Comparison of ENCODE assay signal across 28 cellular contexts in the genomic region with DNA sequence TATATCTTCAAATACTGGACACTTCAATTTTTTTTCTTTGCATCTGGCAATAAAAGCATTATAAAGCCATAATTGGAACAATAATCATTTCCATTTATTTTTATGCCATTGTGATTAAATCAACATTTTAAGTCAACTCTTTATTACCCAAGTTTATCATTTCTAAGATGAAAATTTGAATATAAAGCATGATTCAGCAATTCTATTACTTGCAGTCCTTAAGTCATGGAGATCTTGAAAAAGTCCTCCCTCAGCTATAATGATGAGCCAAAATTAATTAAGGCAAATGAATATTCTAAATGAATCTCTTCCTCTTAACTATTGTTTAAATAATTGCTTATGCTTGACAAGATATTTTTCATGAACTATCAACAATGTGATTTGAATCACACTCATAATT.
DNase-seq lines count a peak whose midpoint lies in the region; ATAC-seq, FAIRE-seq and TF ChIP-seq lines count a peak whose summit lies in the region.
"Had no signal": no experiment of that assay in that cellular context is flagged by ENCODE, and none has a peak within 500 bp of the region (broad histone marks: within the 10 kb centered on the region; RNA-seq: fewer than 3 reads in every experiment).

No MANE protein-coding gene starts in this region.

- H3K23ac ChIP-seq in IMR-90 (ENCODE audit: low read depth, low read length): no peak overlapping the region

- H4K91ac ChIP-seq in IMR-90 (ENCODE audit: insufficient read depth, low read depth, low read length): no peak overlapping the region

- TF ChIP-seq CTCF in HepG2 (CRISPR knock-in tag; IDR thresholded peaks at IDR 0.05) (no peak), right lobe of liver (IDR thresholded peaks at IDR 0.05) (no peak), IMR-90 (conservative IDR thresholded peaks at IDR 0.05; ENCODE audit: low read depth, low read length) (no peak), K562 (IDR thresholded peaks at IDR 0.05 in 2 of 3, conservative IDR thresholded peaks at IDR 0.05 in 1 of 3; ENCODE audit: insufficient read depth in 2 of 3, low read depth in 1 of 3, low read length in 3 of 3) (no peak), kidney (IDR thresholded peaks at IDR 0.05; ENCODE audit: borderline replicate concordance, extremely low read depth, insufficient read depth) (no peak), osteocyte (IDR thresholded peaks at IDR 0.05) (no peak)

- H3K27me3 ChIP-seq in HepG2 (ENCODE audit: control insufficient read depth in 1 of 2, insufficient read depth in 2 of 2, low read length in 2 of 2) (no peaks in the 10 kb centered on the region), right lobe of liver (no peaks in the 10 kb centered on the region), IMR-90 (ENCODE audit: control insufficient read depth, insufficient read depth, low read length) (no peaks in the 10 kb centered on the region), K562 (ENCODE audit: control insufficient read depth in 2 of 2, insufficient read depth in 2 of 2, low read length in 2 of 2) (no peaks in the 10 kb centered on the region)
- H3K27me3 ChIP-seq: BE2C, BLaER1 had no signal

- H4K20me1 ChIP-seq in HepG2 (ENCODE audit: insufficient read depth, low read length) (no peaks in the 10 kb centered on the region), IMR-90 (ENCODE audit: insufficient read depth, low read length) (no peaks in the 10 kb centered on the region), K562 (replicated peaks; ENCODE audit: control insufficient read depth, insufficient read depth, low read length) (no peaks in the 10 kb centered on the region)
- H4K20me1 ChIP-seq: BLaER1 had no signal

- no peak overlapping the region for H3K56ac ChIP-seq in IMR-90 (ENCODE audit: extremely low read depth, insufficient read depth, low read length)

- no peak overlapping the region for H2BK20ac ChIP-seq in IMR-90 (ENCODE audit: low read depth, low read length)

- H3K4me3 ChIP-seq in HepG2 (replicated peaks in 1 of 3; ENCODE audit: insufficient read depth in 1 of 3, low read depth in 2 of 3, low read length in 3 of 3): no peak overlapping the region
- no peak overlapping the region for H3K4me3 ChIP-seq in right lobe of liver
- H3K4me3 ChIP-seq in IMR-90 (ENCODE audit: insufficient read depth, low read depth, low read length): no peak overlapping the region
- H3K4me3 ChIP-seq in K562: no peak overlapping the region
- H3K4me3 ChIP-seq in kidney (ENCODE audit: low read length in 2 of 2): no peak overlapping the region
- H3K4me3 ChIP-seq: BLaER1, GM12878 had no signal

- TF ChIP-seq EP300 in HepG2 (IDR thresholded peaks at IDR 0.05; ENCODE audit: low read depth in 2 of 2, low read length in 2 of 2) (no peak), HepG2 (CRISPR knock-in tag; IDR thresholded peaks at IDR 0.05; ENCODE audit: borderline replicate concordance) (no peak), K562 (IDR thresholded peaks at IDR 0.05; ENCODE audit: low read length) (no peak)

- H2AFZ ChIP-seq in HepG2 (ENCODE audit: low read length) (no peak overlapping the region), IMR-90 (replicated peaks; ENCODE audit: low read length, poor library complexity) (no peak overlapping the region), K562 (ENCODE audit: low read depth, low read length) (no peak overlapping the region)

- 0 out of 5 replicates have a peak, but pooled peaks cover 1 to 4% of the 10 kb centered on the region in 2 experiments for H3K36me3 ChIP-seq in HepG2 (replicated peaks in 1 of 2; ENCODE audit: control insufficient read depth in 1 of 2, insufficient read depth in 2 of 2, low read length in 2 of 2)
- H3K36me3 ChIP-seq in right lobe of liver: no peaks in the 10 kb centered on the region
- no peaks in the 10 kb centered on the region for H3K36me3 ChIP-seq in IMR-90 (ENCODE audit: control insufficient read depth, insufficient read depth, low read length)
- H3K36me3 ChIP-seq in K562 (ENCODE audit: control insufficient read depth, insufficient read depth, low read length): no peaks in the 10 kb centered on the region
- H3K36me3 ChIP-seq in kidney (ENCODE audit: control insufficient read depth in 1 of 2, insufficient read depth in 2 of 2, low read length in 2 of 2): no peaks in the 10 kb centered on the region
- H3K36me3 ChIP-seq: BE2C, BLaER1 had no signal

- no peak overlapping the region for H3K9ac ChIP-seq in HepG2 (ENCODE audit: insufficient read depth, low read depth, low read length)
- H3K9ac ChIP-seq in IMR-90 (ENCODE audit: low read depth, low read length): no peak overlapping the region
- H3K9ac ChIP-seq in K562 (ENCODE audit: insufficient read depth in 1 of 2, low read depth in 2 of 2, low read length in 2 of 2): no peak overlapping the region
- H3K9ac ChIP-seq in kidney (ENCODE audit: low read length in 2 of 2): no peak overlapping the region
- H3K9ac ChIP-seq: BLaER1 had no signal

- no peak for TF ChIP-seq POLR2A in HepG2 (IDR thresholded peaks at IDR 0.05; ENCODE audit: insufficient read depth in 1 of 2, low read depth in 2 of 2, low read length in 2 of 2)
- no peak for TF ChIP-seq POLR2A in right lobe of liver (IDR thresholded peaks at IDR 0.05)
- no peak for TF ChIP-seq POLR2A in IMR-90 (IDR thresholded peaks at IDR 0.05; ENCODE audit: low read depth, low read length)
- no peak for TF ChIP-seq POLR2A in K562 (conservative IDR thresholded peaks at IDR 0.05)
- TF ChIP-seq POLR2A in H54 (IDR thresholded peaks at IDR 0.05; ENCODE audit: low read depth, low read length): no peak

- dilution Hi-C loops in IMR-90 (cut with HindIII; ENCODE audit: low sequenced_read_pairs, unreplicated experiment): no loop called here

- TF ChIP-seq RAD21 in HepG2 (CRISPR knock-in tag; IDR thresholded peaks at IDR 0.05): no peak
- TF ChIP-seq RAD21 in IMR-90 (IDR thresholded peaks at IDR 0.05; ENCODE audit: low read length): no peak
- no peak for TF ChIP-seq RAD21 in K562 (CRISPR knock-in tag; conservative IDR thresholded peaks at IDR 0.05 in 1 of 2, IDR thresholded peaks at IDR 0.05 in 1 of 2)

- intact Hi-C loops in HepG2 (cut with micrococcal nuclease; ENCODE audit: unreplicated experiment): no loop called here
- intact Hi-C loops in right lobe of liver (cut with DNase I): no loop called here
- intact Hi-C loops in IMR-90 (cut with micrococcal nuclease): no loop called here
- intact Hi-C loops in K562 (cut with micrococcal nuclease): no loop called here
- intact Hi-C loops in kidney (cut with DNase I): no loop called here

- no peak for ATAC-seq in HepG2
- ATAC-seq in right lobe of liver: no peak
- ATAC-seq in IMR-90 (ENCODE audit: low read depth): no peak
- no peak for ATAC-seq in K562
- ATAC-seq: GM12878 had no signal

- H3K9me1 ChIP-seq in IMR-90 (ENCODE audit: insufficient read depth, low read length): no peaks in the 10 kb centered on the region
- H3K9me1 ChIP-seq in K562 (ENCODE audit: control insufficient read depth, insufficient read depth, low read length): no peaks in the 10 kb centered on the region

- H3K4ac ChIP-seq in IMR-90 (ENCODE audit: low read depth, low read length): no peak overlapping the region

- no peak overlapping the region for H3K4me3 Mint-ChIP-seq in osteocyte (ENCODE audit: unreplicated experiment)
- H3K4me3 Mint-ChIP-seq: CD14-positive monocyte; CD4-positive, alpha-beta memory T cell; CD4-positive, CD25-positive, alpha-beta regulatory T cell; CD8-positive, alpha-beta memory T cell had no signal

- FAIRE-seq in HepG2 (lab: Jason Lieb, UNC): no peak
- no peak for FAIRE-seq in K562 (lab: Jason Lieb, UNC)
- peak; percentile 75 for FAIRE-seq in kidney (lab: Jason Lieb, UNC)
- no peak for FAIRE-seq in H54 (lab: Jason Lieb, UNC)
- FAIRE-seq: GM12878, GM12892, GM18507 had no signal

- H2BK120ac ChIP-seq in IMR-90 (ENCODE audit: low read depth, low read length): no peak overlapping the region

- no peak overlapping the region for H3K4me2 ChIP-seq in HepG2 (ENCODE audit: low read depth, low read length)
- H3K4me2 ChIP-seq in IMR-90 (ENCODE audit: low read depth, low read length): no peak overlapping the region
- no peak overlapping the region for H3K4me2 ChIP-seq in K562 (ENCODE audit: insufficient read depth, low read length)
- H3K4me2 ChIP-seq: BLaER1 had no signal

- no peak overlapping the region for H2BK5ac ChIP-seq in IMR-90 (ENCODE audit: low read depth, low read length, poor library complexity, severe bottlenecking)

- BruUV-seq in HepG2 (replicated peaks; lab: Mats Ljungman, UMichigan) (no TSS peak), IMR-90 (replicated peaks; lab: Mats Ljungman, UMichigan) (no TSS peak), K562 (replicated peaks; lab: Mats Ljungman, UMichigan) (no TSS peak)

- H3K27ac Mint-ChIP-seq in osteocyte (ENCODE audit: unreplicated experiment): no peak overlapping the region
- H3K27ac Mint-ChIP-seq: CD14-positive monocyte; CD4-positive, alpha-beta memory T cell; CD4-positive, CD25-positive, alpha-beta regulatory T cell; CD8-positive, alpha-beta memory T cell had no signal

- H4K8ac ChIP-seq in IMR-90 (ENCODE audit: low read depth in 2 of 2, low read length in 2 of 2): no peak overlapping the region

- no peak overlapping the region for H3K14ac ChIP-seq in IMR-90 (replicated peaks; ENCODE audit: low read depth, low read length)

- in situ Hi-C loops in HepG2 (cut with HindIII; ENCODE audit: extremely low pct_ligation_motif_present, low pct_unique_long_range_greater_than_20kb) (no loop called here), IMR-90 (cut with MboI; ENCODE audit: low sequenced_read_pairs) (no loop called here), K562 (cut with MboI) (no loop called here)

- H3K4me1 ChIP-seq in HepG2 (ENCODE audit: insufficient read depth, low read length) (peaks cover 9% of the 10 kb centered on the region), right lobe of liver (no peaks in the 10 kb centered on the region), IMR-90 (ENCODE audit: control insufficient read depth, insufficient read depth, low read length) (no peaks in the 10 kb centered on the region), K562 (replicated peaks in 1 of 2; ENCODE audit: control insufficient read depth in 2 of 2, insufficient read depth in 2 of 2, low read length in 2 of 2) (no peaks in the 10 kb centered on the region), kidney (ENCODE audit: control insufficient read depth in 1 of 2, insufficient read depth in 1 of 2, low read depth in 1 of 2, low read length in 2 of 2) (no peaks in the 10 kb centered on the region)
- H3K4me1 ChIP-seq: BE2C, BLaER1 had no signal

- POLR2A ChIA-PET in HepG2 (lab: Yijun Ruan, JAX) (no interaction called here), IMR-90 (lab: Charles Lee; ENCODE audit: unreplicated experiment) (no interaction called here), K562 (lab: Yijun Ruan, JAX) (no interaction called here)

- CTCF ChIA-PET in HepG2 (lab: Yijun Ruan, JAX; ENCODE audit: low intra/inter-chr PET ratio, low total read pairs): no interaction called here
- CTCF ChIA-PET in IMR-90 (lab: Yijun Ruan, JAX): interaction anchor here (1.7 kb wide), 1 partner anchor 35 kb away, joined by 4 read pairs; no protein-coding TSS in a partner anchor
- CTCF ChIA-PET in K562 (lab: Yijun Ruan, JAX; ENCODE audit: low intra/inter-chr PET ratio): no interaction called here

- no peaks in the 10 kb centered on the region for H3K27me3 Mint-ChIP-seq in osteocyte (ENCODE audit: unreplicated experiment)
- H3K27me3 Mint-ChIP-seq: CD4-positive, alpha-beta memory T cell; CD4-positive, CD25-positive, alpha-beta regulatory T cell; CD8-positive, alpha-beta memory T cell had no signal

- peaks cover 12% of the 10 kb centered on the region for H3K4me1 Mint-ChIP-seq in osteocyte (ENCODE audit: unreplicated experiment)
- H3K4me1 Mint-ChIP-seq: CD14-positive monocyte; CD4-positive, alpha-beta memory T cell; CD4-positive, CD25-positive, alpha-beta regulatory T cell; CD8-positive, alpha-beta memory T cell had no signal

- H2AK9ac ChIP-seq in IMR-90 (replicated peaks; ENCODE audit: low read depth, low read length, poor library complexity): no peak overlapping the region

- H4K5ac ChIP-seq in IMR-90 (ENCODE audit: low read depth, low read length): no peak overlapping the region

- H2BK15ac ChIP-seq in IMR-90 (ENCODE audit: low read depth, low read length): no peak overlapping the region

- H3K36me3 Mint-ChIP-seq in osteocyte (ENCODE audit: unreplicated experiment): peaks cover 2% of the 10 kb centered on the region
- H3K36me3 Mint-ChIP-seq: CD4-positive, alpha-beta memory T cell; CD4-positive, CD25-positive, alpha-beta regulatory T cell; CD8-positive, alpha-beta memory T cell had no signal

- DNase-seq in HepG2 (ENCODE audit: low spot score) (no peak), right lobe of liver (no peak), IMR-90 (no peak), K562 (ENCODE audit: extremely low read depth in 1 of 4, low spot score in 3 of 4) (no peak), kidney (no peak), NOMO-1 (lab: John Stamatoyannopoulos, UW; ENCODE audit: unreplicated experiment in 2 of 2) (no peak), osteocyte (ENCODE audit: extremely low spot score, unreplicated experiment) (no peak), H54 (ENCODE audit: insufficient read length, low spot score) (no peak)
- DNase-seq: ACHN; BE2C; C1 segment of cervical spinal cord; CD4-positive, alpha-beta memory T cell; CD4-positive, CD25-positive, alpha-beta regulatory T cell; CD8-positive, alpha-beta memory T cell; COR-L47; DMS 273 treated with DMSO at 0.1 percent for 48 hours; DMS153; DMS53; DMS79; DND-41; EL; GDM1 had no signal

- H3K9me3 Mint-ChIP-seq in osteocyte (ENCODE audit: unreplicated experiment): no peaks in the 10 kb centered on the region
- H3K9me3 Mint-ChIP-seq: CD14-positive monocyte had no signal

- H3K79me2 ChIP-seq in HepG2 (ENCODE audit: insufficient read depth, low read length) (no peaks in the 10 kb centered on the region), K562 (ENCODE audit: control insufficient read depth, insufficient read depth, low read length) (no peaks in the 10 kb centered on the region)

- no peaks in the 10 kb centered on the region for H3K79me1 ChIP-seq in IMR-90 (ENCODE audit: low read depth in 1 of 2, low read length in 2 of 2)

- no peak overlapping the region for H3K27ac ChIP-seq in HepG2 (ENCODE audit: extremely low read length, insufficient read depth, low read length)
- H3K27ac ChIP-seq in right lobe of liver: no peak overlapping the region
- H3K27ac ChIP-seq in IMR-90 (ENCODE audit: insufficient read depth, low read length): no peak overlapping the region
- H3K27ac ChIP-seq in K562 (ENCODE audit: extremely low read depth, low read depth, low read length): no peak overlapping the region
- no peak overlapping the region for H3K27ac ChIP-seq in kidney (ENCODE audit: low read depth in 2 of 2, low read length in 2 of 2)
- H3K27ac ChIP-seq: 22Rv1, BLaER1 had no signal

- H3K9me3 ChIP-seq in HepG2 (ENCODE audit: low read length) (no peaks in the 10 kb centered on the region), right lobe of liver (no peaks in the 10 kb centered on the region), IMR-90 (ENCODE audit: control insufficient read depth, insufficient read depth, low read length) (no peaks in the 10 kb centered on the region), K562 (replicated peaks; ENCODE audit: control insufficient read depth, insufficient read depth, low read depth, low read length) (no peaks in the 10 kb centered on the region), kidney (ENCODE audit: control insufficient read depth in 1 of 2, low read length in 2 of 2) (no peaks in the 10 kb centered on the region)
- H3K9me3 ChIP-seq: BE2C, BLaER1 had no signal

- no peak overlapping the region for H2AK5ac ChIP-seq in IMR-90 (ENCODE audit: low read depth, low read length)

- H3K18ac ChIP-seq in IMR-90 (ENCODE audit: low read depth, low read length): no peak overlapping the region
